8 cellular contexts compared by ENCODE assay signal in genomic region chr15:25438601-25439455, GRCh38. TPM values are rescaled to one million over a fixed set of nuclear protein-coding genes. Genes with fewer than 3 reads are reported as not detected.
DNase-seq lines count a peak whose midpoint lies in the region; ATAC-seq, FAIRE-seq and TF ChIP-seq lines count a peak whose summit lies in the region.

UBE3A (minus strand) TSS chr15:25439024; CDS start chr15:25409107, 29,917 bp downstream.

- peak within 1 kb of the TSS; percentile 95 for H3K27ac Mint-ChIP-seq in activated CD4-positive, alpha-beta T cell treated with anti-CD3 and anti-CD28 coated beads, Interleukin-2, amount 10 ng/mL, durations not matched to agents 24 days and 14 days

- peak; percentile 80 for ATAC-seq in HG03442 (IDR thresholded peaks at IDR 0.05; ENCODE audit: unreplicated experiment)

- H3K9me3 ChIP-seq in BLaER1 (peaks cover 25% of the 10 kb centered on the region), colonic mucosa (no peaks in the 10 kb centered on the region)

- peaks cover 28% of the 10 kb centered on the region for H3K4me1 ChIP-seq in BLaER1
- H3K4me1 ChIP-seq in colonic mucosa = peaks cover 7% of the 10 kb centered on the region

- intact Hi-C loops in activated CD4-positive, alpha-beta T cell treated with anti-CD3 and anti-CD28 coated beads, Interleukin-2, amount 10 ng/mL, durations not matched to agents 24 days and 14 days (cut with micrococcal nuclease) = loop anchor here (2.0 to 5.0 kb wide), 5 partner anchors 47 to 643 kb away; no protein-coding TSS in a partner anchor
- intact Hi-C loops in colonic mucosa (cut with DNase I) = loop anchor here (10.0 kb wide), 2 partner anchors 64 to 484 kb away; partner anchors contain the start of genes SNRPN and SNURF

- peaks cover 28% of the 10 kb centered on the region for H3K4me1 Mint-ChIP-seq in activated CD4-positive, alpha-beta T cell treated with anti-CD3 and anti-CD28 coated beads, Interleukin-2, amount 10 ng/mL, durations not matched to agents 24 days and 14 days

- H3K27me3 ChIP-seq in BLaER1 = no peaks in the 10 kb centered on the region; the same call in 1 of the 2 replicates
- H3K27me3 ChIP-seq in colonic mucosa = no peaks in the 10 kb centered on the region
- H3K27me3 ChIP-seq in layer of hippocampus (ENCODE audit: control insufficient read depth, insufficient read depth, low read length) = no peaks in the 10 kb centered on the region

- H3K4me2 ChIP-seq in BLaER1 = peak within 1 kb of the TSS; percentile 97

- peaks cover 21% of the 10 kb centered on the region for H3K36me3 Mint-ChIP-seq in activated CD4-positive, alpha-beta T cell treated with anti-CD3 and anti-CD28 coated beads, Interleukin-2, amount 10 ng/mL, durations not matched to agents 24 days and 14 days (ENCODE audit: low read depth)

- peak; percentile 68 for DNase-seq in GM19239 (ENCODE audit: insufficient read length, low spot score)
- peak; percentile 68 for DNase-seq in NCI-H510A treated with DMSO at 0.1 percent for 48 hours (lab: John Stamatoyannopoulos, UW)
- peak; percentile 97 for DNase-seq in activated CD4-positive, alpha-beta T cell treated with anti-CD3 and anti-CD28 coated beads, Interleukin-2, amount 10 ng/mL, durations not matched to agents 24 days and 14 days
- peak; percentile 87 for DNase-seq in colonic mucosa
- peak; percentile 62 to 86 (median 82) for DNase-seq in stimulated activated CD4-positive, alpha-beta T cell treated with anti-CD3 and anti-CD28 coated beads, Interleukin-1b, Interleukin-23, amount 100 ng/mL, for 24 hours (ENCODE audit: low read depth in 4 of 4, low spot score in 1 of 4)

- peak; percentile 79 for FAIRE-seq in GM19239 (lab: Jason Lieb, UNC)

- no peaks in the 10 kb centered on the region for H3K9me3 Mint-ChIP-seq in activated CD4-positive, alpha-beta T cell treated with anti-CD3 and anti-CD28 coated beads, Interleukin-2, amount 10 ng/mL, durations not matched to agents 24 days and 14 days

- peak within 1 kb of the TSS; percentile 100 for H3K27ac ChIP-seq in BLaER1
- peak within 1 kb of the TSS; percentile 91 for H3K27ac ChIP-seq in colonic mucosa
- H3K27ac ChIP-seq in layer of hippocampus (ENCODE audit: low read depth, low read length) = peak within 1 kb of the TSS; percentile 88

- H4K20me1 ChIP-seq in BLaER1 = peaks cover 47% of the 10 kb centered on the region

- H3K4me3 ChIP-seq in BLaER1 = peak within 1 kb of the TSS; percentile 100
- H3K4me3 ChIP-seq in colonic mucosa = peak within 1 kb of the TSS; percentile 77

- H3K27me3 Mint-ChIP-seq in activated CD4-positive, alpha-beta T cell treated with anti-CD3 and anti-CD28 coated beads, Interleukin-2, amount 10 ng/mL, durations not matched to agents 24 days and 14 days = no peaks in the 10 kb centered on the region

- peaks cover 21% of the 10 kb centered on the region; the same call in 1 of the 2 replicates for H3K36me3 ChIP-seq in BLaER1
- H3K36me3 ChIP-seq in colonic mucosa = no peaks in the 10 kb centered on the region

- peak; percentile 0 for TF ChIP-seq CTCF in colonic mucosa (IDR thresholded peaks at IDR 0.05)

- H3K9ac ChIP-seq in BLaER1 = peak within 1 kb of the TSS; percentile 100
- H3K9ac ChIP-seq in colonic mucosa (ENCODE audit: low read depth in 2 of 2, low read length in 2 of 2) = peak within 1 kb of the TSS; percentile 87

- peak within 1 kb of the TSS; percentile 97 for H3K4me3 Mint-ChIP-seq in activated CD4-positive, alpha-beta T cell treated with anti-CD3 and anti-CD28 coated beads, Interleukin-2, amount 10 ng/mL, durations not matched to agents 24 days and 14 days

RNA-seq across cellular contexts. Expression of gene UBE3A, which starts in this region (rescaled TPM):
- total RNA-seq in activated CD4-positive, alpha-beta T cell treated with anti-CD3 and anti-CD28 coated beads, Interleukin-2, amount 10 ng/mL, durations not matched to agents 24 days and 14 days = 110 and 116 TPM in 2 replicates
- total RNA-seq in colonic mucosa = 10 to 100 TPM; 83.9 to 92.2 TPM

Comparison
In these comparisons a context has a peak if more than half of its experiments do, and no peak if none do; other contexts are left out.
1. Peak in every context shown above with its lines: DNase-seq, ATAC-seq, H3K4me3 ChIP-seq and H3K27ac ChIP-seq.